In the genomic region with DNA sequence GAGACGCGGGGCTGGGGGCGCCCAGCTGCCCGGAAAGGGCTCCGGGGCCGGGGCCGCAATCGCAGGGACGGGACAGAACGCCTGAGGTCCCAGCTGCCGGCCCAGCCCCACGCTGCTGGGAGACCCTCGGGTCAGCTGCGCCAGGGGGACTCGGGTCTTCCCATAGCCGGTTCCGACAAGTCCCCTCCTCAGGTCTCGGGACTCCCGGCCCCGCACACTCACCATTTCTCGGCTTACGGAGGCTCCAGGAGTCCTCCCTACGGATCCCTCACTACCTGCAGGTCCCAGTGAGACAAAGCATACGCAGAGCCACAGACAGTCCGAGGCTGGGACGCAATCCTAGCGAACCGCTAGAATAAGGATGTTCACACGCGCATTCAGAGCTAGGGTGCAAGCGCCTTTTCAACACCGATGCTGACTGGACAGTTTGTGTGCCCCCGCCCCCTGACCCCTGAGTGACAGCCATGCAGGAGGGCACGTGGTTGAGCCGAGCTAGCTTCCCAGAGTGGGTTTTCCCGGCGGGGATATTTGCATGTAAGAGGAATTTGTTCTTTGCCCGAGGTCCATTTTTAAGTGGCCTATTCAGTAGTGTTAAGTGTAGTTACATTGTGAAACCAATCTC, we compare ENCODE assay signal across 3 cellular contexts.
A peak's percentile ranks its signal among the peaks of the same experiment; 100 is the strongest.
TF ChIP-seq lines count a peak whose summit lies in the region.

No MANE protein-coding gene starts in this region.

TF ChIP-seq in GM23338, 12 proteins besides CTCF, POLR2A, EP300 and RAD21 (continues in another document):
- TF ChIP-seq, protein P1, sequence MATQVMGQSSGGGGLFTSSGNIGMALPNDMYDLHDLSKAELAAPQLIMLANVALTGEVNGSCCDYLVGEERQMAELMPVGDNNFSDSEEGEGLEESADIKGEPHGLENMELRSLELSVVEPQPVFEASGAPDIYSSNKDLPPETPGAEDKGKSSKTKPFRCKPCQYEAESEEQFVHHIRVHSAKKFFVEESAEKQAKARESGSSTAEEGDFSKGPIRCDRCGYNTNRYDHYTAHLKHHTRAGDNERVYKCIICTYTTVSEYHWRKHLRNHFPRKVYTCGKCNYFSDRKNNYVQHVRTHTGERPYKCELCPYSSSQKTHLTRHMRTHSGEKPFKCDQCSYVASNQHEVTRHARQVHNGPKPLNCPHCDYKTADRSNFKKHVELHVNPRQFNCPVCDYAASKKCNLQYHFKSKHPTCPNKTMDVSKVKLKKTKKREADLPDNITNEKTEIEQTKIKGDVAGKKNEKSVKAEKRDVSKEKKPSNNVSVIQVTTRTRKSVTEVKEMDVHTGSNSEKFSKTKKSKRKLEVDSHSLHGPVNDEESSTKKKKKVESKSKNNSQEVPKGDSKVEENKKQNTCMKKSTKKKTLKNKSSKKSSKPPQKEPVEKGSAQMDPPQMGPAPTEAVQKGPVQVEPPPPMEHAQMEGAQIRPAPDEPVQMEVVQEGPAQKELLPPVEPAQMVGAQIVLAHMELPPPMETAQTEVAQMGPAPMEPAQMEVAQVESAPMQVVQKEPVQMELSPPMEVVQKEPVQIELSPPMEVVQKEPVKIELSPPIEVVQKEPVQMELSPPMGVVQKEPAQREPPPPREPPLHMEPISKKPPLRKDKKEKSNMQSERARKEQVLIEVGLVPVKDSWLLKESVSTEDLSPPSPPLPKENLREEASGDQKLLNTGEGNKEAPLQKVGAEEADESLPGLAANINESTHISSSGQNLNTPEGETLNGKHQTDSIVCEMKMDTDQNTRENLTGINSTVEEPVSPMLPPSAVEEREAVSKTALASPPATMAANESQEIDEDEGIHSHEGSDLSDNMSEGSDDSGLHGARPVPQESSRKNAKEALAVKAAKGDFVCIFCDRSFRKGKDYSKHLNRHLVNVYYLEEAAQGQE (IDR thresholded peaks at IDR 0.05; ENCODE audit: unreplicated experiment), result no peak
- TF ChIP-seq ZNF114 (CRISPR knock-in tag; IDR thresholded peaks at IDR 0.05), result no peak

TF ChIP-seq in K562, 482 proteins besides CTCF, POLR2A, EP300 and RAD21:
- TF ChIP-seq ZNF316 (IDR thresholded peaks at IDR 0.05), result 0 out of 2 replicates have a peak, but pooled peaks have one; percentile 4
- TF ChIP-seq, protein P2, sequence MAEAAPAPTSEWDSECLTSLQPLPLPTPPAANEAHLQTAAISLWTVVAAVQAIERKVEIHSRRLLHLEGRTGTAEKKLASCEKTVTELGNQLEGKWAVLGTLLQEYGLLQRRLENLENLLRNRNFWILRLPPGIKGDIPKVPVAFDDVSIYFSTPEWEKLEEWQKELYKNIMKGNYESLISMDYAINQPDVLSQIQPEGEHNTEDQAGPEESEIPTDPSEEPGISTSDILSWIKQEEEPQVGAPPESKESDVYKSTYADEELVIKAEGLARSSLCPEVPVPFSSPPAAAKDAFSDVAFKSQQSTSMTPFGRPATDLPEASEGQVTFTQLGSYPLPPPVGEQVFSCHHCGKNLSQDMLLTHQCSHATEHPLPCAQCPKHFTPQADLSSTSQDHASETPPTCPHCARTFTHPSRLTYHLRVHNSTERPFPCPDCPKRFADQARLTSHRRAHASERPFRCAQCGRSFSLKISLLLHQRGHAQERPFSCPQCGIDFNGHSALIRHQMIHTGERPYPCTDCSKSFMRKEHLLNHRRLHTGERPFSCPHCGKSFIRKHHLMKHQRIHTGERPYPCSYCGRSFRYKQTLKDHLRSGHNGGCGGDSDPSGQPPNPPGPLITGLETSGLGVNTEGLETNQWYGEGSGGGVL (CRISPR knock-in tag; IDR thresholded peaks at IDR 0.05), result no peak
- TF ChIP-seq, protein P3, sequence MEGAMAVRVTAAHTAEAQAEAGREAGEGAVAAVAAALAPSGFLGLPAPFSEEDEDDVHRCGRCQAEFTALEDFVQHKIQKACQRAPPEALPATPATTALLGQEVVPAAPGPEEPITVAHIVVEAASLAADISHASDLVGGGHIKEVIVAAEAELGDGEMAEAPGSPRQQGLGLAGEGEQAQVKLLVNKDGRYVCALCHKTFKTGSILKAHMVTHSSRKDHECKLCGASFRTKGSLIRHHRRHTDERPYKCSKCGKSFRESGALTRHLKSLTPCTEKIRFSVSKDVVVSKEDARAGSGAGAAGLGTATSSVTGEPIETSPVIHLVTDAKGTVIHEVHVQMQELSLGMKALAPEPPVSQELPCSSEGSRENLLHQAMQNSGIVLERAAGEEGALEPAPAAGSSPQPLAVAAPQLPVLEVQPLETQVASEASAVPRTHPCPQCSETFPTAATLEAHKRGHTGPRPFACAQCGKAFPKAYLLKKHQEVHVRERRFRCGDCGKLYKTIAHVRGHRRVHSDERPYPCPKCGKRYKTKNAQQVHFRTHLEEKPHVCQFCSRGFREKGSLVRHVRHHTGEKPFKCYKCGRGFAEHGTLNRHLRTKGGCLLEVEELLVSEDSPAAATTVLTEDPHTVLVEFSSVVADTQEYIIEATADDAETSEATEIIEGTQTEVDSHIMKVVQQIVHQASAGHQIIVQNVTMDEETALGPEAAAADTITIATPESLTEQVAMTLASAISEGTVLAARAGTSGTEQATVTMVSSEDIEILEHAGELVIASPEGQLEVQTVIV (CRISPR knock-in tag; IDR thresholded peaks at IDR 0.05; ENCODE audit: borderline replicate concordance), result no peak
- no peak for TF ChIP-seq BRD4 (IDR thresholded peaks at IDR 0.05)
- TF ChIP-seq, protein P4, sequence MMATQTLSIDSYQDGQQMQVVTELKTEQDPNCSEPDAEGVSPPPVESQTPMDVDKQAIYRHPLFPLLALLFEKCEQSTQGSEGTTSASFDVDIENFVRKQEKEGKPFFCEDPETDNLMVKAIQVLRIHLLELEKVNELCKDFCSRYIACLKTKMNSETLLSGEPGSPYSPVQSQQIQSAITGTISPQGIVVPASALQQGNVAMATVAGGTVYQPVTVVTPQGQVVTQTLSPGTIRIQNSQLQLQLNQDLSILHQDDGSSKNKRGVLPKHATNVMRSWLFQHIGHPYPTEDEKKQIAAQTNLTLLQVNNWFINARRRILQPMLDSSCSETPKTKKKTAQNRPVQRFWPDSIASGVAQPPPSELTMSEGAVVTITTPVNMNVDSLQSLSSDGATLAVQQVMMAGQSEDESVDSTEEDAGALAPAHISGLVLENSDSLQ (IDR thresholded peaks at IDR 0.05), result peak; percentile 18; the same call in 1 of the 2 replicates
- TF ChIP-seq, protein P5, sequence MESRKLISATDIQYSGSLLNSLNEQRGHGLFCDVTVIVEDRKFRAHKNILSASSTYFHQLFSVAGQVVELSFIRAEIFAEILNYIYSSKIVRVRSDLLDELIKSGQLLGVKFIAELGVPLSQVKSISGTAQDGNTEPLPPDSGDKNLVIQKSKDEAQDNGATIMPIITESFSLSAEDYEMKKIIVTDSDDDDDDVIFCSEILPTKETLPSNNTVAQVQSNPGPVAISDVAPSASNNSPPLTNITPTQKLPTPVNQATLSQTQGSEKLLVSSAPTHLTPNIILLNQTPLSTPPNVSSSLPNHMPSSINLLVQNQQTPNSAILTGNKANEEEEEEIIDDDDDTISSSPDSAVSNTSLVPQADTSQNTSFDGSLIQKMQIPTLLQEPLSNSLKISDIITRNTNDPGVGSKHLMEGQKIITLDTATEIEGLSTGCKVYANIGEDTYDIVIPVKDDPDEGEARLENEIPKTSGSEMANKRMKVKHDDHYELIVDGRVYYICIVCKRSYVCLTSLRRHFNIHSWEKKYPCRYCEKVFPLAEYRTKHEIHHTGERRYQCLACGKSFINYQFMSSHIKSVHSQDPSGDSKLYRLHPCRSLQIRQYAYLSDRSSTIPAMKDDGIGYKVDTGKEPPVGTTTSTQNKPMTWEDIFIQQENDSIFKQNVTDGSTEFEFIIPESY (CRISPR knock-in tag; IDR thresholded peaks at IDR 0.05), result peak; percentile 49; the same call in 1 of the 2 replicates
TF ChIP-seq in K562: peak in this region for 3.

TF ChIP-seq in HepG2, 621 proteins besides CTCF, POLR2A, EP300 and RAD21:
- TF ChIP-seq, protein P6, sequence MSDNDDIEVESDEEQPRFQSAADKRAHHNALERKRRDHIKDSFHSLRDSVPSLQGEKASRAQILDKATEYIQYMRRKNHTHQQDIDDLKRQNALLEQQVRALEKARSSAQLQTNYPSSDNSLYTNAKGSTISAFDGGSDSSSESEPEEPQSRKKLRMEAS (IDR thresholded peaks at IDR 0.05), result 0 out of 2 replicates have a peak, but pooled peaks have one; percentile 20
- TF ChIP-seq MAFK (conservative IDR thresholded peaks at IDR 0.05 in 1 of 2, IDR thresholded peaks at IDR 0.05 in 1 of 2; ENCODE audit: low read length in 2 of 2) (peak; percentile 70 to 73), MBD4 (IDR thresholded peaks at IDR 0.05; ENCODE audit: borderline replicate concordance, low read length) (no peak), ZNF670 (CRISPR knock-in tag; IDR thresholded peaks at IDR 0.05; ENCODE audit: borderline replicate concordance) (no peak), AGO2 (optimal IDR thresholded peaks at IDR 0.05; ENCODE audit: low read depth, low read length) (peak; percentile 46), ZNF558 (CRISPR knock-in tag; IDR thresholded peaks at IDR 0.05; ENCODE audit: borderline replicate concordance) (no peak), MAFF (IDR thresholded peaks at IDR 0.05; ENCODE audit: low read depth, low read length) (peak; percentile 50; the same call in 1 of the 2 replicates)
- TF ChIP-seq, protein P7, sequence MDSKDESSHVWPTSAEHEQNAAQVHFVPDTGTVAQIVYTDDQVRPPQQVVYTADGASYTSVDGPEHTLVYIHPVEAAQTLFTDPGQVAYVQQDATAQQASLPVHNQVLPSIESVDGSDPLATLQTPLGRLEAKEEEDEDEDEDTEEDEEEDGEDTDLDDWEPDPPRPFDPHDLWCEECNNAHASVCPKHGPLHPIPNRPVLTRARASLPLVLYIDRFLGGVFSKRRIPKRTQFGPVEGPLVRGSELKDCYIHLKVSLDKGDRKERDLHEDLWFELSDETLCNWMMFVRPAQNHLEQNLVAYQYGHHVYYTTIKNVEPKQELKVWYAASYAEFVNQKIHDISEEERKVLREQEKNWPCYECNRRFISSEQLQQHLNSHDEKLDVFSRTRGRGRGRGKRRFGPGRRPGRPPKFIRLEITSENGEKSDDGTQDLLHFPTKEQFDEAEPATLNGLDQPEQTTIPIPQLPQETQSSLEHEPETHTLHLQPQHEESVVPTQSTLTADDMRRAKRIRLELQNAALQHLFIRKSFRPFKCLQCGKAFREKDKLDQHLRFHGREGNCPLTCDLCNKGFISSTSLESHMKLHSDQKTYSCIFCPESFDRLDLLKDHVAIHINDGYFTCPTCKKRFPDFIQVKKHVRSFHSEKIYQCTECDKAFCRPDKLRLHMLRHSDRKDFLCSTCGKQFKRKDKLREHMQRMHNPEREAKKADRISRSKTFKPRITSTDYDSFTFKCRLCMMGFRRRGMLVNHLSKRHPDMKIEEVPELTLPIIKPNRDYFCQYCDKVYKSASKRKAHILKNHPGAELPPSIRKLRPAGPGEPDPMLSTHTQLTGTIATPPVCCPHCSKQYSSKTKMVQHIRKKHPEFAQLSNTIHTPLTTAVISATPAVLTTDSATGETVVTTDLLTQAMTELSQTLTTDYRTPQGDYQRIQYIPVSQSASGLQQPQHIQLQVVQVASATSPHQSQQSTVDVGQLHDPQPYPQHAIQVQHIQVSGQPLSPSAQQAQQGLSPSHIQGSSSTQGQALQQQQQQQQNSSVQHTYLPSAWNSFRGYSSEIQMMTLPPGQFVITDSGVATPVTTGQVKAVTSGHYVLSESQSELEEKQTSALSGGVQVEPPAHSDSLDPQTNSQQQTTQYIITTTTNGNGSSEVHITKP (CRISPR knock-in tag; IDR thresholded peaks at IDR 0.05; ENCODE audit: low read depth), result no peak
- TF ChIP-seq, protein P8, sequence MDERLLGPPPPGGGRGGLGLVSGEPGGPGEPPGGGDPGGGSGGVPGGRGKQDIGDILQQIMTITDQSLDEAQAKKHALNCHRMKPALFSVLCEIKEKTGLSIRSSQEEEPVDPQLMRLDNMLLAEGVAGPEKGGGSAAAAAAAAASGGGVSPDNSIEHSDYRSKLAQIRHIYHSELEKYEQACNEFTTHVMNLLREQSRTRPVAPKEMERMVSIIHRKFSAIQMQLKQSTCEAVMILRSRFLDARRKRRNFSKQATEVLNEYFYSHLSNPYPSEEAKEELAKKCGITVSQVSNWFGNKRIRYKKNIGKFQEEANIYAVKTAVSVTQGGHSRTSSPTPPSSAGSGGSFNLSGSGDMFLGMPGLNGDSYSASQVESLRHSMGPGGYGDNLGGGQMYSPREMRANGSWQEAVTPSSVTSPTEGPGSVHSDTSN (CRISPR knock-in tag; IDR thresholded peaks at IDR 0.05), result peak; percentile 45; the same call in 1 of the 2 replicates
- TF ChIP-seq, protein P9, sequence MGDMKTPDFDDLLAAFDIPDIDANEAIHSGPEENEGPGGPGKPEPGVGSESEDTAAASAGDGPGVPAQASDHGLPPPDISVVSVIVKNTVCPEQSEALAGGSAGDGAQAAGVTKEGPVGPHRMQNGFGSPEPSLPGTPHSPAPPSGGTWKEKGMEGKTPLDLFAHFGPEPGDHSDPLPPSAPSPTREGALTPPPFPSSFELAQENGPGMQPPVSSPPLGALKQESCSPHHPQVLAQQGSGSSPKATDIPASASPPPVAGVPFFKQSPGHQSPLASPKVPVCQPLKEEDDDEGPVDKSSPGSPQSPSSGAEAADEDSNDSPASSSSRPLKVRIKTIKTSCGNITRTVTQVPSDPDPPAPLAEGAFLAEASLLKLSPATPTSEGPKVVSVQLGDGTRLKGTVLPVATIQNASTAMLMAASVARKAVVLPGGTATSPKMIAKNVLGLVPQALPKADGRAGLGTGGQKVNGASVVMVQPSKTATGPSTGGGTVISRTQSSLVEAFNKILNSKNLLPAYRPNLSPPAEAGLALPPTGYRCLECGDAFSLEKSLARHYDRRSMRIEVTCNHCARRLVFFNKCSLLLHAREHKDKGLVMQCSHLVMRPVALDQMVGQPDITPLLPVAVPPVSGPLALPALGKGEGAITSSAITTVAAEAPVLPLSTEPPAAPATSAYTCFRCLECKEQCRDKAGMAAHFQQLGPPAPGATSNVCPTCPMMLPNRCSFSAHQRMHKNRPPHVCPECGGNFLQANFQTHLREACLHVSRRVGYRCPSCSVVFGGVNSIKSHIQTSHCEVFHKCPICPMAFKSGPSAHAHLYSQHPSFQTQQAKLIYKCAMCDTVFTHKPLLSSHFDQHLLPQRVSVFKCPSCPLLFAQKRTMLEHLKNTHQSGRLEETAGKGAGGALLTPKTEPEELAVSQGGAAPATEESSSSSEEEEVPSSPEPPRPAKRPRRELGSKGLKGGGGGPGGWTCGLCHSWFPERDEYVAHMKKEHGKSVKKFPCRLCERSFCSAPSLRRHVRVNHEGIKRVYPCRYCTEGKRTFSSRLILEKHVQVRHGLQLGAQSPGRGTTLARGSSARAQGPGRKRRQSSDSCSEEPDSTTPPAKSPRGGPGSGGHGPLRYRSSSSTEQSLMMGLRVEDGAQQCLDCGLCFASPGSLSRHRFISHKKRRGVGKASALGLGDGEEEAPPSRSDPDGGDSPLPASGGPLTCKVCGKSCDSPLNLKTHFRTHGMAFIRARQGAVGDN (CRISPR knock-in tag; IDR thresholded peaks at IDR 0.05), result peak; percentile 17; the same call in 1 of the 2 replicates
